ENCODE assay signal across 1 cellular context in genomic region chr22:19723165-19723989, GRCh38.
TF ChIP-seq lines count a peak whose summit lies in the region.

GP1BB (plus strand) TSS chr22:19723539; CDS start chr22:19723570, 31 bp downstream.

TF ChIP-seq in HepG2, 621 proteins besides CTCF, POLR2A, EP300 and RAD21 (continued from another document and continues in another):
- TF ChIP-seq ZNF605 (CRISPR knock-in tag; IDR thresholded peaks at IDR 0.05) (peak; percentile 64; the same call in 1 of the 2 replicates), ZNF143 (CRISPR knock-in tag; IDR thresholded peaks at IDR 0.05) (no peak; the same call in 1 of the 2 replicates), SMAD9 (CRISPR knock-in tag; IDR thresholded peaks at IDR 0.05) (no peak), GZF1 (CRISPR knock-in tag; IDR thresholded peaks at IDR 0.05) (no peak), ZNF580 (CRISPR knock-in tag; IDR thresholded peaks at IDR 0.05; ENCODE audit: borderline replicate concordance, low read depth) (no peak), ZSCAN21 (CRISPR knock-in tag; IDR thresholded peaks at IDR 0.05; ENCODE audit: borderline replicate concordance) (no peak; the same call in 1 of the 2 replicates), HIC2 (CRISPR knock-in tag; IDR thresholded peaks at IDR 0.05; ENCODE audit: low read depth) (0 out of 2 replicates have a peak, but pooled peaks have one; percentile 48), SOX6 (IDR thresholded peaks at IDR 0.05) (no peak), SOX6 (CRISPR knock-in tag; IDR thresholded peaks at IDR 0.05) (peak; percentile 52), CREB3 (CRISPR knock-in tag; IDR thresholded peaks at IDR 0.05) (0 out of 2 replicates have a peak, but pooled peaks have one; percentile 51), FUBP1 (CRISPR knock-in tag; IDR thresholded peaks at IDR 0.05; ENCODE audit: borderline replicate concordance) (no peak), POGK (CRISPR knock-in tag; conservative IDR thresholded peaks at IDR 0.05) (0 out of 2 replicates have a peak, but pooled peaks have one; percentile 5), STAT5B (CRISPR knock-in tag; IDR thresholded peaks at IDR 0.05) (no peak), SRF (IDR thresholded peaks at IDR 0.05; ENCODE audit: low read depth, low read length) (no peak), PLSCR1 (CRISPR knock-in tag; IDR thresholded peaks at IDR 0.05; ENCODE audit: borderline replicate concordance) (no peak), MEIS2 (CRISPR knock-in tag; IDR thresholded peaks at IDR 0.05) (0 out of 2 replicates have a peak, but pooled peaks have one; percentile 22), HHEX (CRISPR knock-in tag; IDR thresholded peaks at IDR 0.05) (no peak), NR0B2 (CRISPR knock-in tag; IDR thresholded peaks at IDR 0.05) (peak; percentile 63; the same call in 1 of the 2 replicates), TARDBP (CRISPR knock-in tag; IDR thresholded peaks at IDR 0.05) (no peak), SMYD3 (CRISPR knock-in tag; IDR thresholded peaks at IDR 0.05) (no peak), HCFC1 (IDR thresholded peaks at IDR 0.05; ENCODE audit: low read depth, low read length) (no peak), BORCS8-MEF2B (CRISPR knock-in tag; IDR thresholded peaks at IDR 0.05) (peak; percentile 47; the same call in 1 of the 2 replicates), SNAI1 (CRISPR knock-in tag; IDR thresholded peaks at IDR 0.05; ENCODE audit: borderline replicate concordance) (no peak), BRCA1 (CRISPR knock-in tag; IDR thresholded peaks at IDR 0.05) (no peak), ZNF274 (CRISPR knock-in tag; IDR thresholded peaks at IDR 0.05) (no peak), ZNF687 (CRISPR knock-in tag; IDR thresholded peaks at IDR 0.05) (peak; percentile 94), SMAD3 (CRISPR knock-in tag; IDR thresholded peaks at IDR 0.05) (no peak), PHF21A (CRISPR knock-in tag; IDR thresholded peaks at IDR 0.05) (peak; percentile 52; the same call in 1 of the 2 replicates), ZNF800 (CRISPR knock-in tag; IDR thresholded peaks at IDR 0.05) (peak; percentile 92), MATR3 (CRISPR knock-in tag; IDR thresholded peaks at IDR 0.05) (no peak), ZMYM2 (CRISPR knock-in tag; IDR thresholded peaks at IDR 0.05) (no peak), YEATS4 (CRISPR knock-in tag; IDR thresholded peaks at IDR 0.05; ENCODE audit: borderline replicate concordance) (peak; percentile 16; the same call in 1 of the 2 replicates), ZNF619 (CRISPR knock-in tag; IDR thresholded peaks at IDR 0.05) (0 out of 2 replicates have a peak, but pooled peaks have one; percentile 23), ZFP41 (CRISPR knock-in tag; IDR thresholded peaks at IDR 0.05; ENCODE audit: borderline replicate concordance) (no peak), PCBP1 (IDR thresholded peaks at IDR 0.05; ENCODE audit: borderline replicate concordance, low read depth, low read length) (no peak), KDM2A (CRISPR knock-in tag; IDR thresholded peaks at IDR 0.05; ENCODE audit: borderline replicate concordance, low read depth) (peak; percentile 58; the same call in 1 of the 2 replicates), ZNF577 (CRISPR knock-in tag; IDR thresholded peaks at IDR 0.05; ENCODE audit: borderline replicate concordance, low read depth) (no peak), ZNF598 (CRISPR knock-in tag; IDR thresholded peaks at IDR 0.05; ENCODE audit: borderline replicate concordance) (no peak), NFATC3 (CRISPR knock-in tag; IDR thresholded peaks at IDR 0.05) (no peak), ZNF713 (CRISPR knock-in tag; IDR thresholded peaks at IDR 0.05) (no peak), SKIL (CRISPR knock-in tag; IDR thresholded peaks at IDR 0.05; ENCODE audit: borderline replicate concordance) (peak; percentile 48; the same call in 1 of the 2 replicates), CSRNP1 (CRISPR knock-in tag; IDR thresholded peaks at IDR 0.05) (peak; percentile 41; the same call in 1 of the 2 replicates)
